8 cellular contexts compared by ENCODE assay signal in the genomic region with DNA sequence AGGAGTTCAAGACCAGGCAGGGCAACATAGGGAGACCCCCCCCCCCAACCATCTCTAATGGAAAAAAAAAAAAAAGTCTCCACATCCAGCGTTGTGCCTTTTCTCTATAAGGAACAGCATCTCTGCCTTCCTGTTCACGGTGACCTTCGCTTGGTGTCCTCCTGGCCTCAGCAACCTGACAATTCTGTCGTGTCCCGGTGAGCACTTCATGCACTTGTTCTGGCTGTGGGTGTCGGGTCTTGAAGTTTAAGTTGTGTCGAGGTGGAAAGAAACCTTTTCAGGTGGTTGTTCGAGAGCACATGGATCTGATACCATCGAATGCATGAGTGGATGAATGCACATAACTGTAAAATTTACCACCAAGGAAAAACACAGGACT. TPM values are rescaled to one million over a fixed set of nuclear protein-coding genes. Genes with fewer than 3 reads are reported as not detected.
DNase-seq lines count a peak whose midpoint lies in the region; ATAC-seq and TF ChIP-seq lines count a peak whose summit lies in the region.

No MANE protein-coding gene starts in this region.

- no peak for TF ChIP-seq CTCF in WTC11 (IDR thresholded peaks at IDR 0.05)
- TF ChIP-seq CTCF in glutamatergic neuron (IDR thresholded peaks at IDR 0.05; ENCODE audit: partially characterized antibody, unreplicated experiment): no peak
- no peak for TF ChIP-seq CTCF in smooth muscle cell (IDR thresholded peaks at IDR 0.05; ENCODE audit: borderline replicate concordance, insufficient read depth, poor library complexity, severe bottlenecking)

- no peaks in the 10 kb centered on the region for H4K20me1 ChIP-seq in smooth muscle cell (ENCODE audit: low read depth)

- peak overlapping the region; percentile 90 for H2AFZ ChIP-seq in smooth muscle cell (ENCODE audit: low read depth)

- in situ Hi-C loops in HAP-1 (cut with MboI; ENCODE audit: low sequenced_read_pairs): loop anchor here (25.0 kb wide), 1 partner anchor 463 kb away; no protein-coding TSS in a partner anchor

- intact Hi-C loops in posterior vena cava (cut with DNase I): no loop called here

- H3K9me3 Mint-ChIP-seq in WTC11: peaks cover 55% of the 10 kb centered on the region
- peaks cover 26% of the 10 kb centered on the region for H3K9me3 Mint-ChIP-seq in glutamatergic neuron (ENCODE audit: unreplicated experiment)

- H3K4me1 Mint-ChIP-seq in WTC11: peaks cover 4% of the 10 kb centered on the region; the same call in 1 of the 2 replicates
- peaks cover 4% of the 10 kb centered on the region for H3K4me1 Mint-ChIP-seq in glutamatergic neuron (ENCODE audit: low read depth, unreplicated experiment)

- no peak for ATAC-seq in WTC11

- H3K9me3 ChIP-seq in HAP-1 (peaks cover 8% of the 10 kb centered on the region), smooth muscle cell (replicated peaks; ENCODE audit: low read depth) (peaks cover 18% of the 10 kb centered on the region)

- WGBS in smooth muscle cell (ENCODE audit: low lambda C conversion rate): 64% methylated on average over 9 of the region's 9 CpGs

- DNase-seq in HAP-1 (ENCODE audit: low spot score in 2 of 2) (no peak), WTC11 (ENCODE audit: low spot score) (no peak), glutamatergic neuron (no peak), smooth muscle cell (lab: John Stamatoyannopoulos, UW; ENCODE audit: unreplicated experiment) (no peak), NCI-H774 (lab: John Stamatoyannopoulos, UW) (no peak), posterior vena cava (ENCODE audit: low spot score) (no peak), T-helper 9 cell (no peak)
- no peak for DNase-seq in activated CD4-positive, alpha-beta T cell treated with anti-CD3 and anti-CD28 coated beads for 1 hour

- H3K9ac ChIP-seq in smooth muscle cell (ENCODE audit: low read depth): peak overlapping the region; percentile 52

- POLR2A ChIA-PET in WTC11 (lab: Charles Lee): no interaction called here

- H3F3A ChIP-seq in smooth muscle cell (ENCODE audit: low read depth): peaks cover 6% of the 10 kb centered on the region

- peaks cover 34% of the 10 kb centered on the region for H3K79me2 ChIP-seq in smooth muscle cell (ENCODE audit: low read depth)

- H3K27me3 ChIP-seq in HAP-1 (ENCODE audit: low read depth): no peaks in the 10 kb centered on the region
- no peaks in the 10 kb centered on the region for H3K27me3 ChIP-seq in smooth muscle cell (ENCODE audit: low read depth)

- peak overlapping the region; percentile 63; the same call in 1 of the 2 replicates for H3K27ac Mint-ChIP-seq in WTC11
- H3K27ac Mint-ChIP-seq in glutamatergic neuron (ENCODE audit: unreplicated experiment): peak overlapping the region; percentile 45

- CTCF ChIA-PET in WTC11 (lab: Charles Lee): no interaction called here

- H3K4me1 ChIP-seq in HAP-1 (peaks cover 3% of the 10 kb centered on the region; the same call in 1 of the 2 replicates), smooth muscle cell (ENCODE audit: low read depth) (no peaks in the 10 kb centered on the region)

- peaks cover 10% of the 10 kb centered on the region for H3K27me3 Mint-ChIP-seq in WTC11 (ENCODE audit: low read depth)
- H3K27me3 Mint-ChIP-seq in glutamatergic neuron (ENCODE audit: unreplicated experiment): peaks cover 15% of the 10 kb centered on the region

- H3K36me3 Mint-ChIP-seq in WTC11: peaks cover 52% of the 10 kb centered on the region
- peaks cover 36% of the 10 kb centered on the region for H3K36me3 Mint-ChIP-seq in glutamatergic neuron (ENCODE audit: unreplicated experiment)

- H3K36me3 ChIP-seq in HAP-1 (replicated peaks): no peaks in the 10 kb centered on the region
- H3K36me3 ChIP-seq in smooth muscle cell (ENCODE audit: low read depth): peaks cover 17% of the 10 kb centered on the region

- H3K4me3 ChIP-seq in HAP-1: peak overlapping the region; percentile 62
- H3K4me3 ChIP-seq in smooth muscle cell: peak overlapping the region; percentile 66

- H3K27ac ChIP-seq in smooth muscle cell (ENCODE audit: low read depth): peak overlapping the region; percentile 61

- H3K4me3 Mint-ChIP-seq in WTC11: peak overlapping the region; percentile 82
- H3K4me3 Mint-ChIP-seq in glutamatergic neuron (ENCODE audit: unreplicated experiment): peak overlapping the region; percentile 90

- peak overlapping the region; percentile 90 for H3K4me2 ChIP-seq in smooth muscle cell

TF ChIP-seq in WTC11, 78 proteins besides CTCF, POLR2A, EP300 and RAD21 (continues in another document):
- TF ChIP-seq, protein P1, sequence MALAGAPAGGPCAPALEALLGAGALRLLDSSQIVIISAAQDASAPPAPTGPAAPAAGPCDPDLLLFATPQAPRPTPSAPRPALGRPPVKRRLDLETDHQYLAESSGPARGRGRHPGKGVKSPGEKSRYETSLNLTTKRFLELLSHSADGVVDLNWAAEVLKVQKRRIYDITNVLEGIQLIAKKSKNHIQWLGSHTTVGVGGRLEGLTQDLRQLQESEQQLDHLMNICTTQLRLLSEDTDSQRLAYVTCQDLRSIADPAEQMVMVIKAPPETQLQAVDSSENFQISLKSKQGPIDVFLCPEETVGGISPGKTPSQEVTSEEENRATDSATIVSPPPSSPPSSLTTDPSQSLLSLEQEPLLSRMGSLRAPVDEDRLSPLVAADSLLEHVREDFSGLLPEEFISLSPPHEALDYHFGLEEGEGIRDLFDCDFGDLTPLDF (CRISPR knock-in tag; IDR thresholded peaks at IDR 0.05): no peak
- no peak for TF ChIP-seq NFE2L1 (CRISPR knock-in tag; IDR thresholded peaks at IDR 0.05)
- TF ChIP-seq, protein P2, sequence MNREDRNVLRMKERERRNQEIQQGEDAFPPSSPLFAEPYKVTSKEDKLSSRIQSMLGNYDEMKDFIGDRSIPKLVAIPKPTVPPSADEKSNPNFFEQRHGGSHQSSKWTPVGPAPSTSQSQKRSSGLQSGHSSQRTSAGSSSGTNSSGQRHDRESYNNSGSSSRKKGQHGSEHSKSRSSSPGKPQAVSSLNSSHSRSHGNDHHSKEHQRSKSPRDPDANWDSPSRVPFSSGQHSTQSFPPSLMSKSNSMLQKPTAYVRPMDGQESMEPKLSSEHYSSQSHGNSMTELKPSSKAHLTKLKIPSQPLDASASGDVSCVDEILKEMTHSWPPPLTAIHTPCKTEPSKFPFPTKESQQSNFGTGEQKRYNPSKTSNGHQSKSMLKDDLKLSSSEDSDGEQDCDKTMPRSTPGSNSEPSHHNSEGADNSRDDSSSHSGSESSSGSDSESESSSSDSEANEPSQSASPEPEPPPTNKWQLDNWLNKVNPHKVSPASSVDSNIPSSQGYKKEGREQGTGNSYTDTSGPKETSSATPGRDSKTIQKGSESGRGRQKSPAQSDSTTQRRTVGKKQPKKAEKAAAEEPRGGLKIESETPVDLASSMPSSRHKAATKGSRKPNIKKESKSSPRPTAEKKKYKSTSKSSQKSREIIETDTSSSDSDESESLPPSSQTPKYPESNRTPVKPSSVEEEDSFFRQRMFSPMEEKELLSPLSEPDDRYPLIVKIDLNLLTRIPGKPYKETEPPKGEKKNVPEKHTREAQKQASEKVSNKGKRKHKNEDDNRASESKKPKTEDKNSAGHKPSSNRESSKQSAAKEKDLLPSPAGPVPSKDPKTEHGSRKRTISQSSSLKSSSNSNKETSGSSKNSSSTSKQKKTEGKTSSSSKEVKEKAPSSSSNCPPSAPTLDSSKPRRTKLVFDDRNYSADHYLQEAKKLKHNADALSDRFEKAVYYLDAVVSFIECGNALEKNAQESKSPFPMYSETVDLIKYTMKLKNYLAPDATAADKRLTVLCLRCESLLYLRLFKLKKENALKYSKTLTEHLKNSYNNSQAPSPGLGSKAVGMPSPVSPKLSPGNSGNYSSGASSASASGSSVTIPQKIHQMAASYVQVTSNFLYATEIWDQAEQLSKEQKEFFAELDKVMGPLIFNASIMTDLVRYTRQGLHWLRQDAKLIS (CRISPR knock-in tag; IDR thresholded peaks at IDR 0.05; ENCODE audit: borderline replicate concordance): no peak
- no peak for TF ChIP-seq CDX4 (CRISPR knock-in tag; IDR thresholded peaks at IDR 0.05; ENCODE audit: borderline replicate concordance)
- no peak for TF ChIP-seq SMAD3 (CRISPR knock-in tag; IDR thresholded peaks at IDR 0.05; ENCODE audit: borderline replicate concordance)
- TF ChIP-seq, protein P3, sequence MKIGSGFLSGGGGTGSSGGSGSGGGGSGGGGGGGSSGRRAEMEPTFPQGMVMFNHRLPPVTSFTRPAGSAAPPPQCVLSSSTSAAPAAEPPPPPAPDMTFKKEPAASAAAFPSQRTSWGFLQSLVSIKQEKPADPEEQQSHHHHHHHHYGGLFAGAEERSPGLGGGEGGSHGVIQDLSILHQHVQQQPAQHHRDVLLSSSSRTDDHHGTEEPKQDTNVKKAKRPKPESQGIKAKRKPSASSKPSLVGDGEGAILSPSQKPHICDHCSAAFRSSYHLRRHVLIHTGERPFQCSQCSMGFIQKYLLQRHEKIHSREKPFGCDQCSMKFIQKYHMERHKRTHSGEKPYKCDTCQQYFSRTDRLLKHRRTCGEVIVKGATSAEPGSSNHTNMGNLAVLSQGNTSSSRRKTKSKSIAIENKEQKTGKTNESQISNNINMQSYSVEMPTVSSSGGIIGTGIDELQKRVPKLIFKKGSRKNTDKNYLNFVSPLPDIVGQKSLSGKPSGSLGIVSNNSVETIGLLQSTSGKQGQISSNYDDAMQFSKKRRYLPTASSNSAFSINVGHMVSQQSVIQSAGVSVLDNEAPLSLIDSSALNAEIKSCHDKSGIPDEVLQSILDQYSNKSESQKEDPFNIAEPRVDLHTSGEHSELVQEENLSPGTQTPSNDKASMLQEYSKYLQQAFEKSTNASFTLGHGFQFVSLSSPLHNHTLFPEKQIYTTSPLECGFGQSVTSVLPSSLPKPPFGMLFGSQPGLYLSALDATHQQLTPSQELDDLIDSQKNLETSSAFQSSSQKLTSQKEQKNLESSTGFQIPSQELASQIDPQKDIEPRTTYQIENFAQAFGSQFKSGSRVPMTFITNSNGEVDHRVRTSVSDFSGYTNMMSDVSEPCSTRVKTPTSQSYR (CRISPR knock-in tag; IDR thresholded peaks at IDR 0.05): no peak
- no peak for TF ChIP-seq ELF4 (CRISPR knock-in tag; IDR thresholded peaks at IDR 0.05; ENCODE audit: low read depth)

RNA-seq across cellular contexts. Expression of gene ZNF559, which starts 0.6 kb away (rescaled TPM):
- total RNA-seq in WTC11 (2021) (12.5 to 15.1 TPM (median 12.9 TPM) in 3 replicates), glutamatergic neuron (ENCODE audit: unreplicated experiment) (23.6 TPM), smooth muscle cell (22.8 and 23.8 TPM in 2 replicates), posterior vena cava (10 to 100 TPM; 14.2 to 19.9 TPM)
- polyA plus RNA-seq in smooth muscle cell: 7.8 and 8.9 TPM in 2 replicates

RNA-seq across cellular contexts. Expression of gene ZNF699, which starts 14.9 kb away (rescaled TPM):
- total RNA-seq in WTC11 (2021) (3.2 to 5.9 TPM (median 3.7 TPM) in 3 replicates), glutamatergic neuron (ENCODE audit: unreplicated experiment) (9.7 TPM), smooth muscle cell (6.3 and 17.9 TPM in 2 replicates), posterior vena cava (1 to 10 TPM; 7.0 to 7.5 TPM)
- 3.5 and 3.7 TPM in 2 replicates for polyA plus RNA-seq in smooth muscle cell

RNA-seq across cellular contexts. Expression of gene ZNF177, which starts 38.2 kb away (rescaled TPM):
- total RNA-seq in WTC11 (2021) (4.0 to 5.5 TPM (median 5.5 TPM) in 3 replicates), glutamatergic neuron (ENCODE audit: unreplicated experiment) (6.7 TPM), smooth muscle cell (4.8 and 5.3 TPM in 2 replicates), posterior vena cava (1 to 10 TPM; 1.9 to 4.0 TPM)
- 2.4 and 2.8 TPM in 2 replicates for polyA plus RNA-seq in smooth muscle cell
